Comparison of ENCODE assay signal across 9 cellular contexts in genomic region chr2:11156396-11157075, GRCh38. TPM values are rescaled to one million over a fixed set of nuclear protein-coding genes. Genes with fewer than 3 reads are reported as not detected.
DNase-seq lines count a peak whose midpoint lies in the region; ATAC-seq, FAIRE-seq and TF ChIP-seq lines count a peak whose summit lies in the region.
"Had no signal": no experiment of that assay in that cellular context is flagged by ENCODE, and none has a peak within 500 bp of the region (broad histone marks: within the 10 kb centered on the region; RNA-seq: fewer than 3 reads in every experiment).

No MANE protein-coding gene starts in this region.

- H3K27me3 ChIP-seq in keratinocyte (ENCODE audit: control insufficient read depth, extremely low read depth, insufficient read depth, low read length): no peaks in the 10 kb centered on the region
- H3K27me3 ChIP-seq in suprapubic skin: no peaks in the 10 kb centered on the region
- H3K27me3 ChIP-seq: BE2C had no signal

- H3K4me3 Mint-ChIP-seq in activated naive CD4-positive, alpha-beta T cell treated with anti-CD3 and anti-CD28 coated beads for 36 hours: peak overlapping the region; percentile 69
- peak overlapping the region; percentile 79 for H3K4me3 Mint-ChIP-seq in activated CD4-positive, alpha-beta memory T cell treated with anti-CD3 and anti-CD28 coated beads, Interleukin-2, amount 10 ng/mL, durations not matched to agents 7 days and 5 days
- no peak overlapping the region for H3K4me3 Mint-ChIP-seq in osteocyte (ENCODE audit: unreplicated experiment)

- H3K27me3 Mint-ChIP-seq in activated naive CD4-positive, alpha-beta T cell treated with anti-CD3 and anti-CD28 coated beads for 36 hours (ENCODE audit: low read depth): no peaks in the 10 kb centered on the region
- peaks cover 6% of the 10 kb centered on the region for H3K27me3 Mint-ChIP-seq in activated CD4-positive, alpha-beta memory T cell treated with anti-CD3 and anti-CD28 coated beads, Interleukin-2, amount 10 ng/mL, durations not matched to agents 7 days and 5 days
- no peaks in the 10 kb centered on the region for H3K27me3 Mint-ChIP-seq in osteocyte (ENCODE audit: unreplicated experiment)

- no peaks in the 10 kb centered on the region for H3K9me3 ChIP-seq in keratinocyte (ENCODE audit: control insufficient read depth, low read depth, low read length)
- no peaks in the 10 kb centered on the region for H3K9me3 ChIP-seq in suprapubic skin
- H3K9me3 ChIP-seq: BE2C had no signal

- no peak for FAIRE-seq in keratinocyte (lab: Jason Lieb, UNC)

- no peaks in the 10 kb centered on the region for H3K36me3 Mint-ChIP-seq in activated naive CD4-positive, alpha-beta T cell treated with anti-CD3 and anti-CD28 coated beads for 36 hours (ENCODE audit: low read depth)
- H3K36me3 Mint-ChIP-seq in activated naive CD4-positive, alpha-beta T cell treated with anti-CD3 and anti-CD28 coated beads, Interleukin-2, amount 50 U/mL, for 72 hours: no peaks in the 10 kb centered on the region
- no peaks in the 10 kb centered on the region for H3K36me3 Mint-ChIP-seq in activated CD4-positive, alpha-beta memory T cell treated with anti-CD3 and anti-CD28 coated beads, Interleukin-2, amount 10 ng/mL, durations not matched to agents 7 days and 5 days (ENCODE audit: low read depth)
- H3K36me3 Mint-ChIP-seq in osteocyte (ENCODE audit: unreplicated experiment): no peaks in the 10 kb centered on the region

- H3K9me1 ChIP-seq in keratinocyte (ENCODE audit: control insufficient read depth, extremely low read depth, insufficient read depth, low read length): no peaks in the 10 kb centered on the region

- H3K36me3 ChIP-seq in keratinocyte (ENCODE audit: control insufficient read depth in 2 of 2, extremely low read depth in 1 of 2, insufficient read depth in 2 of 2, low read length in 2 of 2) (no peaks in the 10 kb centered on the region), suprapubic skin (no peaks in the 10 kb centered on the region)
- H3K36me3 ChIP-seq: BE2C had no signal

- TF ChIP-seq CTCF in keratinocyte (optimal IDR thresholded peaks at IDR 0.05 in 1 of 3, IDR thresholded peaks at IDR 0.05 in 1 of 3, conservative IDR thresholded peaks at IDR 0.05 in 1 of 3; ENCODE audit: extremely low read depth in 1 of 3, insufficient read depth in 2 of 3, low read length in 3 of 3) (no peak), suprapubic skin (IDR thresholded peaks at IDR 0.05) (no peak), osteocyte (IDR thresholded peaks at IDR 0.05) (no peak)

- no peaks in the 10 kb centered on the region for H4K20me1 ChIP-seq in keratinocyte (ENCODE audit: control insufficient read depth, extremely low read depth, insufficient read depth, low read length)

- dilution Hi-C loops in keratinocyte (cut with MboI; ENCODE audit: extremely low pct_ligation_motif_present, low sequenced_read_pairs): no loop called here

- H3K27ac ChIP-seq in keratinocyte (ENCODE audit: control insufficient read depth, insufficient read depth, low read length) (no peak overlapping the region), suprapubic skin (no peak overlapping the region)

- WGBS in suprapubic skin: 97% methylated on average over 10 of the region's 13 CpGs

- POLR2A ChIA-PET in activated CD4-positive, alpha-beta memory T cell treated with anti-CD3 and anti-CD28 coated beads, Interleukin-2, amount 10 ng/mL, durations not matched to agents 7 days and 5 days (lab: Charles Lee): interaction anchor here (2.5 to 3.0 kb wide), 2 partner anchors 27 to 188 kb away, joined by 10 to 25 read pairs; partner anchors contain the start of gene ROCK2

- H3K79me2 ChIP-seq in keratinocyte (ENCODE audit: control insufficient read depth, insufficient read depth, low read length): no peaks in the 10 kb centered on the region

- no peaks in the 10 kb centered on the region for H3K9me3 Mint-ChIP-seq in activated naive CD4-positive, alpha-beta T cell treated with anti-CD3 and anti-CD28 coated beads for 36 hours
- H3K9me3 Mint-ChIP-seq in activated naive CD4-positive, alpha-beta T cell treated with anti-CD3 and anti-CD28 coated beads, Interleukin-2, amount 50 U/mL, for 72 hours: no peaks in the 10 kb centered on the region
- H3K9me3 Mint-ChIP-seq in activated CD4-positive, alpha-beta memory T cell treated with anti-CD3 and anti-CD28 coated beads, Interleukin-2, amount 10 ng/mL, durations not matched to agents 7 days and 5 days: no peaks in the 10 kb centered on the region
- no peaks in the 10 kb centered on the region for H3K9me3 Mint-ChIP-seq in osteocyte (ENCODE audit: unreplicated experiment)

- CTCF ChIA-PET in activated naive CD4-positive, alpha-beta T cell treated with anti-CD3 and anti-CD28 coated beads for 36 hours (lab: Charles Lee): interaction anchor here (4.5 kb wide), 1 partner anchor 24 kb away, joined by 30 read pairs; a partner anchor contains a TSS
- CTCF ChIA-PET in activated CD4-positive, alpha-beta memory T cell treated with anti-CD3 and anti-CD28 coated beads, Interleukin-2, amount 10 ng/mL, durations not matched to agents 7 days and 5 days (lab: Charles Lee): interaction anchor here (2.3 kb wide), 1 partner anchor 24 kb away, joined by 7 read pairs; a partner anchor contains a TSS

- peak overlapping the region; percentile 73 for H3K4me2 ChIP-seq in keratinocyte (ENCODE audit: control insufficient read depth, extremely low read depth, insufficient read depth, low read depth, low read length)

- no peak overlapping the region for H3K27ac Mint-ChIP-seq in activated naive CD4-positive, alpha-beta T cell treated with anti-CD3 and anti-CD28 coated beads for 36 hours
- H3K27ac Mint-ChIP-seq in activated naive CD4-positive, alpha-beta T cell treated with anti-CD3 and anti-CD28 coated beads, Interleukin-2, amount 50 U/mL, for 72 hours: no peak overlapping the region
- no peak overlapping the region for H3K27ac Mint-ChIP-seq in activated CD4-positive, alpha-beta memory T cell treated with anti-CD3 and anti-CD28 coated beads, Interleukin-2, amount 10 ng/mL, durations not matched to agents 7 days and 5 days
- H3K27ac Mint-ChIP-seq in osteocyte (ENCODE audit: unreplicated experiment): no peak overlapping the region

- H3K9ac ChIP-seq in keratinocyte (ENCODE audit: control insufficient read depth, extremely low read depth, insufficient read depth, low read length): no peak overlapping the region

- H2AFZ ChIP-seq in keratinocyte (ENCODE audit: control insufficient read depth, low read length): no peak overlapping the region

- intact Hi-C loops in activated naive CD4-positive, alpha-beta T cell treated with anti-CD3 and anti-CD28 coated beads for 36 hours (cut with micrococcal nuclease): no loop called here

- H3K4me1 ChIP-seq in keratinocyte (ENCODE audit: control insufficient read depth, extremely low read depth, insufficient read depth, low read length): peaks cover 9% of the 10 kb centered on the region
- H3K4me1 ChIP-seq in suprapubic skin: peaks cover 35% of the 10 kb centered on the region
- H3K4me1 ChIP-seq: BE2C had no signal

- H3K4me3 ChIP-seq in keratinocyte (ENCODE audit: control insufficient read depth in 2 of 3, extremely low read depth in 1 of 3, insufficient read depth in 2 of 3, low read depth in 1 of 3, low read length in 3 of 3) (no peak overlapping the region), suprapubic skin (peak overlapping the region; percentile 65)

- peaks cover 22% of the 10 kb centered on the region for H3K4me1 Mint-ChIP-seq in activated naive CD4-positive, alpha-beta T cell treated with anti-CD3 and anti-CD28 coated beads for 36 hours (ENCODE audit: low read depth)
- H3K4me1 Mint-ChIP-seq in activated CD4-positive, alpha-beta memory T cell treated with anti-CD3 and anti-CD28 coated beads, Interleukin-2, amount 10 ng/mL, durations not matched to agents 7 days and 5 days: peaks cover 33% of the 10 kb centered on the region
- H3K4me1 Mint-ChIP-seq in osteocyte (ENCODE audit: unreplicated experiment): peaks cover 19% of the 10 kb centered on the region

- no peak for DNase-seq in activated naive CD4-positive, alpha-beta T cell treated with anti-CD3 and anti-CD28 coated beads for 36 hours
- DNase-seq in activated naive CD4-positive, alpha-beta T cell treated with anti-CD3 and anti-CD28 coated beads, Interleukin-2, amount 50 U/mL, for 72 hours (ENCODE audit: low spot score in 2 of 2): no peak
- no peak for DNase-seq in activated CD4-positive, alpha-beta memory T cell treated with anti-CD3 and anti-CD28 coated beads, Interleukin-2, amount 10 ng/mL, durations not matched to agents 7 days and 5 days
- DNase-seq in keratinocyte (ENCODE audit: low read depth, low spot score) (no peak), suprapubic skin (ENCODE audit: low spot score in 2 of 2) (peak in 1 of 2 donors; percentile 76), activated gamma-delta T cell treated with Interleukin-2 at 50 U/mL for 16 hours (no peak), osteocyte (ENCODE audit: extremely low spot score, unreplicated experiment) (no peak)
- no peak for DNase-seq in stimulated activated naive CD4-positive, alpha-beta T cell treated with Interleukin-2 at 50 U/mL for 16 hours (lab: John Stamatoyannopoulos, UW)
- DNase-seq: BE2C had no signal

- TF ChIP-seq EP300 in suprapubic skin (IDR thresholded peaks at IDR 0.05): no peak

- no peak for TF ChIP-seq POLR2A in suprapubic skin (IDR thresholded peaks at IDR 0.05)

- no peak for ATAC-seq in activated naive CD4-positive, alpha-beta T cell treated with anti-CD3 and anti-CD28 coated beads, Interleukin-2, amount 50 U/mL, for 72 hours

RNA-seq across cellular contexts. Expression of gene SLC66A3, which starts 1.3 kb away (rescaled TPM):
- 10 to 100 TPM; 10.1 to 11.0 TPM for total RNA-seq in activated naive CD4-positive, alpha-beta T cell treated with anti-CD3 and anti-CD28 coated beads for 36 hours
- total RNA-seq in activated naive CD4-positive, alpha-beta T cell treated with anti-CD3 and anti-CD28 coated beads, Interleukin-2, amount 50 U/mL, for 72 hours: 10 to 100 TPM in 1 of 2 donors, 1 to 10 TPM in 1; 6.9 to 12.3 TPM
- 10 to 100 TPM; 22.9 to 23.8 TPM for total RNA-seq in activated CD4-positive, alpha-beta memory T cell treated with anti-CD3 and anti-CD28 coated beads, Interleukin-2, amount 10 ng/mL, durations not matched to agents 7 days and 5 days
- 20.4 to 34.9 TPM (median 31.1 TPM) in 3 replicates for polyA plus RNA-seq in keratinocyte
- polyA plus RNA-seq in keratinocyte (2011; ENCODE audit: low read depth): 2.1 TPM
- 23.1 and 26.5 TPM in 2 replicates for polyA plus RNA-seq in keratinocyte (2011; cell fraction: cytosol; rRNA removed)
- polyA plus RNA-seq in keratinocyte (2011; cell fraction: nucleus; rRNA removed): 13.1 and 16.3 TPM in 2 replicates
- 7.1 and 16.4 TPM in 2 replicates for polyA plus RNA-seq in keratinocyte (2012; ENCODE audit: low replicate concordance)
- 31.2 to 50.4 TPM (median 36.3 TPM) in 3 replicates for polyA minus RNA-seq in keratinocyte
- polyA minus RNA-seq in keratinocyte (2011; cell fraction: cytosol; rRNA and poly(A)+ RNA removed): 33.0 TPM
- 9.4 and 12.9 TPM in 2 replicates for polyA minus RNA-seq in keratinocyte (2011; cell fraction: nucleus; rRNA and poly(A)+ RNA removed)
- 100 to 1,000 TPM in 1 of 4 donors, 10 to 100 TPM in 3; 30.3 to 101 (median 39.7) TPM for total RNA-seq in suprapubic skin
- total RNA-seq in osteocyte: 23.3 and 29.9 TPM in 2 replicates
